ENCODE assay signal across 8 cellular contexts in the genomic region with DNA sequence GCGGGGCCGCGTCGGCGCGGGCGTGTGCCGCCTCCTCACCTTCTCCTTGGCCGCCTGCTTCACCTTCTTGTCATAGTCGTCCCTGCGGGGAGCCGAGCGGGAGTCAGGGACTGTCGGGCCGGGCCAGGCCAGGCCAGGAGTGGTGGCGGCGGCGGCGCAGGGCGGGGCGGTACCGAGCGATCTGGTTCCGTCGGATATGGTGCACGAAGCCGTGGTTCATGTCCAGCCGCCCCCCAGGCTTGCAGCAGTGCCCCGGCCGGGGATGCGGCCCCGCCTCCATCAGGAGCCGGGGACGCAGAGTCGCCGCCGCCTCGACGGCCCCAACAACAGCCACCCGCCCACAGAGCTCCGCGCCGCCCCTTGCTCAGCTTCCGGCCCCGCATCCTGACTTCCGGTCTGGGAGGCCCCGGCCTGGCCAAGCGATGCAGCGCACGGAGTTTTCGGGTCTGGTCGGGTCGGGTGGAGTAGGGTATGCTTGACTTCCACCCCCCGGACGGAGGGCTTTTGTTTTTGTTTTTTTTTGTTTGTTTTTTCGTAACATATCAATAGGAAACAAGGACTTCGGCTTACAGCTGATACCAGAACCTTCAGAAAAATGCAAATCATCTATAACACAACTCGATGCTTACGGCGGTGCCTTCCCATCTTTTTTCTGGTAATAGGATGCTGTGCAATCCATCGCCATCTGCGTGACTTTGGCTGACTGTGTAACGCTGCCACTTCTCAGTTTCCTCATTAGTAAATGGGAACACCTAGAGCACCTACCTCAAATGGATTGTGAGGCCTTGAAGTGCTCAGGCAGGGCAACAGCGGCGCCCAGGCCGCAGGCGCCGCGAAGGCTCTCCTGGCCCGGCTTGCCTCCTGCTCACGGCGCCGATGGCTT. TPM values are rescaled to one million over a fixed set of nuclear protein-coding genes. Genes with fewer than 3 reads are reported as not detected.
A peak's percentile ranks its signal among the peaks of the same experiment; 100 is the strongest.
DNase-seq lines count a peak whose midpoint lies in the region; ATAC-seq and TF ChIP-seq lines count a peak whose summit lies in the region.

A gene with protein sequence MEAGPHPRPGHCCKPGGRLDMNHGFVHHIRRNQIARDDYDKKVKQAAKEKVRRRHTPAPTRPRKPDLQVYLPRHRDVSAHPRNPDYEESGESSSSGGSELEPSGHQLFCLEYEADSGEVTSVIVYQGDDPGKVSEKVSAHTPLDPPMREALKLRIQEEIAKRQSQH (minus strand): TSS at position 362 of the 883 bp plus-strand sequence. CDS start 82 bp downstream, at position 280.

- H3K9me3 ChIP-seq in T-helper 17 cell (ENCODE audit: control insufficient read depth, low read length, poor library complexity, severe bottlenecking), result no peaks in the 10 kb centered on the region
- H3K9me3 ChIP-seq in left ventricle myocardium inferior (replicated peaks), result no peaks in the 10 kb centered on the region
- no peaks in the 10 kb centered on the region for H3K9me3 ChIP-seq in prostate gland

- no peaks in the 10 kb centered on the region for H3K27me3 ChIP-seq in left ventricle myocardium inferior (ENCODE audit: low read depth)
- no peaks in the 10 kb centered on the region for H3K27me3 ChIP-seq in prostate gland (replicated peaks; ENCODE audit: insufficient read depth)

- no peak for TF ChIP-seq CTCF in GM13976 (IDR thresholded peaks at IDR 0.05; ENCODE audit: borderline replicate concordance, control extremely low read depth, extremely low read depth, insufficient read depth, missing control alignments)
- no peak for TF ChIP-seq CTCF in left ventricle myocardium inferior (IDR thresholded peaks at IDR 0.05; ENCODE audit: borderline replicate concordance)
- peak in 1 of 4 experiments; percentile 22 for TF ChIP-seq CTCF in prostate gland (IDR thresholded peaks at IDR 0.05)

- WGBS in prostate gland, result 8% methylated on average over 73 of the region's 73 CpGs

- peak; percentile 96 for DNase-seq in GM13976 (ENCODE audit: low spot score)
- DNase-seq in NCI-H128 (lab: John Stamatoyannopoulos, UW; ENCODE audit: unreplicated experiment), result peak; percentile 72
- peak; percentile 66 to 74 (median 70) for DNase-seq in T-helper 17 cell
- peak; percentile 80 for DNase-seq in amniotic epithelial cell (ENCODE audit: low read depth)
- peak; percentile 91 for DNase-seq in left ventricle myocardium inferior
- DNase-seq in prostate gland (ENCODE audit: low spot score), result peak; percentile 86
- peak; percentile 94 for DNase-seq in ureter (ENCODE audit: low spot score)

- intact Hi-C loops in left ventricle myocardium inferior (cut with micrococcal nuclease) (no loop called here), prostate gland (cut with DNase I) (no loop called here)

- in situ Hi-C loops in GM13976 (cut with MboI; ENCODE audit: low sequenced_read_pairs, unreplicated experiment), result no loop called here

- H3K4me1 ChIP-seq in left ventricle myocardium inferior (peaks cover 71% of the 10 kb centered on the region), prostate gland (replicated peaks) (peaks cover 9% of the 10 kb centered on the region)

- peaks cover 7% of the 10 kb centered on the region for H3K36me3 ChIP-seq in left ventricle myocardium inferior
- H3K36me3 ChIP-seq in prostate gland, result peaks cover 0 to 4% of the 10 kb centered on the region in 2 donors

- peak within 1 kb of the TSS; percentile 96 for H3K4me3 Mint-ChIP-seq in T-helper 17 cell

- no peaks in the 10 kb centered on the region for H3K36me3 Mint-ChIP-seq in T-helper 17 cell (ENCODE audit: low read depth)

- H3K27ac ChIP-seq in left ventricle myocardium inferior (replicated peaks) (peak within 1 kb of the TSS; percentile 88), prostate gland (peak within 1 kb of the TSS; percentile 88 to 91)

- peak within 1 kb of the TSS; percentile 90 for H3K27ac Mint-ChIP-seq in T-helper 17 cell

- ATAC-seq in HG02678 (IDR thresholded peaks at IDR 0.05; ENCODE audit: unreplicated experiment) (peak; percentile 74), T-helper 17 cell (peak; percentile 67)

- peaks cover 23% of the 10 kb centered on the region for H3K4me1 Mint-ChIP-seq in T-helper 17 cell

- no peaks in the 10 kb centered on the region for H3K27me3 Mint-ChIP-seq in T-helper 17 cell

- peak within 1 kb of the TSS; percentile 96 for H3K4me3 ChIP-seq in left ventricle myocardium inferior
- H3K4me3 ChIP-seq in prostate gland, result peak within 1 kb of the TSS; percentile 90 to 91

- TF ChIP-seq POLR2A in prostate gland (IDR thresholded peaks at IDR 0.05), result peak; percentile 68

RNA-seq across cellular contexts. Expression of the gene that starts here (rescaled TPM):
- total RNA-seq in T-helper 17 cell (10 to 100 TPM; 31.2 to 37.3 TPM), left ventricle myocardium inferior (25.1 TPM), prostate gland (10 to 100 TPM; 16.1 to 26.1 TPM), ureter (43.1 TPM)

Comparison
In these comparisons a context has a peak if more than half of its experiments do, and no peak if none do; other contexts are left out.
1. Peak in every context shown above with its lines: DNase-seq, ATAC-seq, H3K4me3 ChIP-seq and H3K27ac ChIP-seq.